ENCODE assay signal across 8 cellular contexts in genomic region chr11:59429924-59430516, GRCh38. TPM values are rescaled to one million over a fixed set of nuclear protein-coding genes. Genes with fewer than 3 reads are reported as not detected.
DNase-seq lines count a peak whose midpoint lies in the region; ATAC-seq and TF ChIP-seq lines count a peak whose summit lies in the region.

No MANE protein-coding gene starts in this region.

- peak; percentile 59 to 63 for DNase-seq in cardiac muscle cell (ENCODE audit: low read depth in 1 of 2, low spot score in 1 of 2)
- no peak for DNase-seq in Right ventricle myocardium superior
- peak; percentile 57 to 76 for DNase-seq in Kasumi-1 (lab: John Stamatoyannopoulos, UW)
- DNase-seq in SK-N-DZ (ENCODE audit: low spot score), result peak; percentile 34
- no peak for DNase-seq in dorsolateral prefrontal cortex

- H3K27me3 ChIP-seq in cardiac muscle cell (no peaks in the 10 kb centered on the region), dorsolateral prefrontal cortex (peaks cover 0 to 11% (median 0%) of the 10 kb centered on the region in 45 donors), neural cell (ENCODE audit: insufficient read depth, low read depth, low read length) (no peaks in the 10 kb centered on the region)

- H2AFZ ChIP-seq in neural cell (ENCODE audit: low read depth, low read length), result no peak overlapping the region

- TF ChIP-seq CTCF in cardiac muscle cell (IDR thresholded peaks at IDR 0.05; ENCODE audit: low read depth, low read length), result peak; percentile 74
- peak; percentile 31 to 78 (median 64) for TF ChIP-seq CTCF in dorsolateral prefrontal cortex (IDR thresholded peaks at IDR 0.05 in 54 of 56, conservative IDR thresholded peaks at IDR 0.05 in 2 of 56; ENCODE audit: low read depth in 1 of 56, partially characterized antibody in 56 of 56)
- TF ChIP-seq CTCF in neural cell (IDR thresholded peaks at IDR 0.05; ENCODE audit: poor library complexity, severe bottlenecking), result peak; percentile 74

- no peak for ATAC-seq in Right ventricle myocardium superior (ENCODE audit: poor library complexity)
- peak; percentile 80 for ATAC-seq in GM21576 (IDR thresholded peaks at IDR 0.05; ENCODE audit: unreplicated experiment)
- no peak for ATAC-seq in HG03196 (IDR thresholded peaks at IDR 0.05; ENCODE audit: unreplicated experiment)

- no peaks in the 10 kb centered on the region for H4K20me1 ChIP-seq in neural cell (ENCODE audit: insufficient read depth)

- H3K79me2 ChIP-seq in neural cell (replicated peaks; ENCODE audit: insufficient read depth, low read length), result no peaks in the 10 kb centered on the region

- intact Hi-C loops in Right ventricle myocardium superior (cut with DNase I), result no loop called here
- intact Hi-C loops in dorsolateral prefrontal cortex (cut with DNase I), result no loop called here

- H3K36me3 ChIP-seq in cardiac muscle cell, result no peaks in the 10 kb centered on the region
- no peaks in the 10 kb centered on the region for H3K36me3 ChIP-seq in neural cell (ENCODE audit: insufficient read depth, low read length)

- no peaks in the 10 kb centered on the region for H3K9me2 ChIP-seq in neural cell (ENCODE audit: insufficient read depth, low read length)

- H3K9ac ChIP-seq in neural cell (ENCODE audit: low read length), result no peak overlapping the region

- H3K27ac ChIP-seq in cardiac muscle cell, result no peak overlapping the region
- H3K27ac ChIP-seq in dorsolateral prefrontal cortex, result no peak overlapping the region
- H3K27ac ChIP-seq in neural cell (ENCODE audit: low read length), result no peak overlapping the region

- H3K9me3 ChIP-seq in cardiac muscle cell (ENCODE audit: low read depth) (no peaks in the 10 kb centered on the region), neural cell (ENCODE audit: low read length) (no peaks in the 10 kb centered on the region)

- H3F3A ChIP-seq in neural cell (ENCODE audit: insufficient read depth, low read length, poor library complexity, severe bottlenecking), result no peaks in the 10 kb centered on the region

- peak; percentile 69 for TF ChIP-seq RAD21 in neural cell (conservative IDR thresholded peaks at IDR 0.05)

- no peak overlapping the region for H3K4me3 ChIP-seq in cardiac muscle cell
- no peak overlapping the region for H3K4me3 ChIP-seq in dorsolateral prefrontal cortex
- H3K4me3 ChIP-seq in neural cell (ENCODE audit: low read length), result no peak overlapping the region

- TF ChIP-seq EP300 in neural cell (conservative IDR thresholded peaks at IDR 0.05; ENCODE audit: poor library complexity, severe bottlenecking), result no peak

- no peaks in the 10 kb centered on the region for H3K4me1 ChIP-seq in cardiac muscle cell (ENCODE audit: low read depth)

- no peak overlapping the region for H3K4me2 ChIP-seq in neural cell (ENCODE audit: low read length)

TF ChIP-seq in neural cell, 6 proteins besides CTCF, POLR2A, EP300 and RAD21:
- TF ChIP-seq MXI1 (conservative IDR thresholded peaks at IDR 0.05; ENCODE audit: poor library complexity, severe bottlenecking) (no peak), SMC3 (conservative IDR thresholded peaks at IDR 0.05; ENCODE audit: poor library complexity) (peak; percentile 60), REST (IDR thresholded peaks at IDR 0.05; ENCODE audit: borderline replicate concordance) (no peak), TAF1 (IDR thresholded peaks at IDR 0.05; ENCODE audit: low read depth) (no peak), POLR2AphosphoS5 (IDR thresholded peaks at IDR 0.05) (no peak)
TF ChIP-seq in neural cell: peak in this region for 1.

RNA-seq across cellular contexts. Expression of gene OR5A2, which starts 3.8 kb away (rescaled TPM):
- total RNA-seq in cardiac muscle cell, result not detected in 2 replicates
- not detected in 2 replicates for polyA plus RNA-seq in cardiac muscle cell
- not detected for total RNA-seq in Right ventricle myocardium superior
- not detected in 2 replicates for polyA plus RNA-seq in SK-N-DZ (2014; cell fraction: cytosol; rRNA removed)
- not detected in 2 replicates for polyA plus RNA-seq in SK-N-DZ (2014; cell fraction: nucleus; rRNA removed)
- total RNA-seq in dorsolateral prefrontal cortex, result not detected
- not detected in 2 replicates for polyA plus RNA-seq in neural cell
- polyA minus RNA-seq in neural cell, result not detected in 2 replicates

RNA-seq across cellular contexts. Expression of gene OR5A1, which starts 6.2 kb away (rescaled TPM):
- total RNA-seq in cardiac muscle cell (not detected in 2 replicates), Right ventricle myocardium superior (not detected), dorsolateral prefrontal cortex (not detected)
- polyA plus RNA-seq in cardiac muscle cell (not detected in 2 replicates), neural cell (not detected in 2 replicates)
- not detected in 2 replicates for polyA plus RNA-seq in SK-N-DZ (2014; cell fraction: cytosol; rRNA removed)
- polyA plus RNA-seq in SK-N-DZ (2014; cell fraction: nucleus; rRNA removed), result not detected in 2 replicates
- not detected in 2 replicates for polyA minus RNA-seq in neural cell

RNA-seq across cellular contexts. Expression of gene OR4D6, which starts 26.7 kb away (rescaled TPM):
- total RNA-seq in cardiac muscle cell (not detected in 2 replicates), Right ventricle myocardium superior (not detected), dorsolateral prefrontal cortex (not detected)
- polyA plus RNA-seq in cardiac muscle cell (not detected in 2 replicates), neural cell (not detected in 2 replicates)
- not detected in 2 replicates for polyA plus RNA-seq in SK-N-DZ (2014; cell fraction: cytosol; rRNA removed)
- polyA plus RNA-seq in SK-N-DZ (2014; cell fraction: nucleus; rRNA removed), result not detected in 2 replicates
- not detected in 2 replicates for polyA minus RNA-seq in neural cell

RNA-seq across cellular contexts. Expression of gene OR4D10, which starts 43.1 kb away (rescaled TPM):
- not detected in 2 replicates for total RNA-seq in cardiac muscle cell
- not detected in 2 replicates for polyA plus RNA-seq in cardiac muscle cell
- total RNA-seq in Right ventricle myocardium superior, result not detected
- not detected in 2 replicates for polyA plus RNA-seq in SK-N-DZ (2014; cell fraction: cytosol; rRNA removed)
- polyA plus RNA-seq in SK-N-DZ (2014; cell fraction: nucleus; rRNA removed), result not detected in 2 replicates
- total RNA-seq in dorsolateral prefrontal cortex, result not detected
- polyA plus RNA-seq in neural cell, result not detected in 2 replicates
- not detected in 2 replicates for polyA minus RNA-seq in neural cell

Comparison
In these comparisons a context has a peak if more than half of its experiments do, and no peak if none do; other contexts are left out.
1. DNase-seq: peak in cardiac muscle cell (2 of 2), Kasumi-1 (2 of 2) and SK-N-DZ (single experiment); none in Right ventricle myocardium superior (single experiment) and dorsolateral prefrontal cortex (0 of 10).
2. Peak in every context shown above with its lines, with median percentiles within 50 percentile points of each other: CTCF ChIP-seq.